Comparison of ENCODE assay signal across 12 cellular contexts in genomic region chr18:9642799-9643445, GRCh38. TPM values are rescaled to one million over a fixed set of nuclear protein-coding genes. Genes with fewer than 3 reads are reported as not detected.
DNase-seq lines count a peak whose midpoint lies in the region; ATAC-seq and TF ChIP-seq lines count a peak whose summit lies in the region.
"Had no signal": no experiment of that assay in that cellular context is flagged by ENCODE, and none has a peak within 500 bp of the region (broad histone marks: within the 10 kb centered on the region; RNA-seq: fewer than 3 reads in every experiment).

No MANE protein-coding gene starts in this region.

- peak overlapping the region; percentile 47 to 74 for H4K8ac ChIP-seq in IMR-90 (ENCODE audit: low read depth in 2 of 2, low read length in 2 of 2)

- H3K18ac ChIP-seq in IMR-90 (ENCODE audit: low read depth, low read length): peak overlapping the region; percentile 99

- dilution Hi-C loops in IMR-90 (cut with HindIII; ENCODE audit: low sequenced_read_pairs, unreplicated experiment): no loop called here

- H3K56ac ChIP-seq in IMR-90 (ENCODE audit: extremely low read depth, insufficient read depth, low read length): peak overlapping the region; percentile 77

- peak; percentile 21 for DNase-seq in A673 (ENCODE audit: low spot score)
- no peak for DNase-seq in IMR-90
- peak; percentile 48 for DNase-seq in choroid plexus epithelial cell (ENCODE audit: low read depth)
- no peak for DNase-seq in lung (ENCODE audit: low spot score)
- no peak for DNase-seq in mucosa of gallbladder (ENCODE audit: low spot score)
- no peak for DNase-seq in posterior cingulate gyrus
- DNase-seq in RKO (ENCODE audit: low spot score): no peak
- DNase-seq: activated T-cell treated with anti-CD3 and anti-CD28 coated beads, Interleukin-2, amount 50 U/mL, for 72 hours; AML-193; tibial artery had no signal

- H3K27ac ChIP-seq in A673 (ENCODE audit: low read depth, low read length, poor library complexity, severe bottlenecking) (peak overlapping the region; percentile 25), IMR-90 (ENCODE audit: insufficient read depth, low read length) (peak overlapping the region; percentile 97), lung (ENCODE audit: low read depth in 1 of 2, low read length in 1 of 2) (peak overlapping the region; percentile 56 to 82)
- H3K27ac ChIP-seq: neutrophil had no signal

- H3K4me1 ChIP-seq in A673 (ENCODE audit: insufficient read depth, low read length, poor library complexity, severe bottlenecking) (peaks cover 18% of the 10 kb centered on the region), IMR-90 (ENCODE audit: control insufficient read depth, insufficient read depth, low read length) (peaks cover 14% of the 10 kb centered on the region), lung (ENCODE audit: control insufficient read depth in 2 of 2, insufficient read depth in 2 of 2, low read length in 2 of 2) (peaks cover 0 to 1% of the 10 kb centered on the region in 2 donors)

- CTCF ChIA-PET in A673 (lab: Charles Lee): no interaction called here
- CTCF ChIA-PET in IMR-90 (lab: Yijun Ruan, JAX): no interaction called here

- H3K9me3 ChIP-seq in A673 (ENCODE audit: low read depth, low read length, poor library complexity, severe bottlenecking) (no peaks in the 10 kb centered on the region), IMR-90 (ENCODE audit: control insufficient read depth, insufficient read depth, low read length) (no peaks in the 10 kb centered on the region), lung (ENCODE audit: control insufficient read depth in 2 of 2, insufficient read depth in 1 of 2, low read length in 1 of 2) (peaks cover 0 to 2% of the 10 kb centered on the region in 2 donors)
- H3K9me3 ChIP-seq: neutrophil, tibial artery had no signal

- no peak overlapping the region for H3K9ac ChIP-seq in IMR-90 (ENCODE audit: low read depth, low read length)

- peak overlapping the region; percentile 100 for H2BK15ac ChIP-seq in IMR-90 (ENCODE audit: low read depth, low read length)

- no peak overlapping the region for H2AFZ ChIP-seq in IMR-90 (replicated peaks; ENCODE audit: low read length, poor library complexity)

- H2BK5ac ChIP-seq in IMR-90 (ENCODE audit: low read depth, low read length, poor library complexity, severe bottlenecking): peak overlapping the region; percentile 93

- H2BK120ac ChIP-seq in IMR-90 (ENCODE audit: low read depth, low read length): peak overlapping the region; percentile 97

- intact Hi-C loops in A673 (cut with micrococcal nuclease; ENCODE audit: unreplicated experiment): no loop called here
- intact Hi-C loops in IMR-90 (cut with micrococcal nuclease): no loop called here
- intact Hi-C loops in posterior cingulate gyrus (cut with DNase I): no loop called here

- H3K79me1 ChIP-seq in IMR-90 (ENCODE audit: low read depth in 1 of 2, low read length in 2 of 2): peaks cover 0 to 7% of the 10 kb centered on the region in 2 experiments; a peak in 2 of 4 replicates

- TF ChIP-seq CTCF in A673 (conservative IDR thresholded peaks at IDR 0.05; ENCODE audit: low read depth, low read length) (no peak), IMR-90 (conservative IDR thresholded peaks at IDR 0.05; ENCODE audit: low read depth, low read length) (no peak), choroid plexus epithelial cell (conservative IDR thresholded peaks at IDR 0.05; ENCODE audit: low read depth, low read length) (no peak), lung (IDR thresholded peaks at IDR 0.05; ENCODE audit: control extremely low read depth, extremely low read depth) (no peak)

- WGBS in IMR-90 (ENCODE audit: extremely low coverage in 2 of 2, insufficient read length in 1 of 2), 2 experiments: no CpG with 5 or more reads among the region's 9 CpGs
- 75 to 84% methylated on average over 9 of the region's 9 CpGs for WGBS in lung, 2 donors

- POLR2A ChIA-PET in A673 (lab: Charles Lee; ENCODE audit: low non-redundant PET): no interaction called here
- POLR2A ChIA-PET in IMR-90 (lab: Charles Lee; ENCODE audit: unreplicated experiment): no interaction called here

- peak overlapping the region; percentile 97 for H2BK20ac ChIP-seq in IMR-90 (ENCODE audit: low read depth, low read length)

- H4K91ac ChIP-seq in IMR-90 (ENCODE audit: insufficient read depth, low read depth, low read length): peak overlapping the region; percentile 92

- ATAC-seq in IMR-90 (ENCODE audit: low read depth): peak; percentile 31
- no peak for ATAC-seq in lung (ENCODE audit: insufficient read depth, low FRiP score)
- no peak for ATAC-seq in HG02938 (IDR thresholded peaks at IDR 0.05; ENCODE audit: unreplicated experiment)
- ATAC-seq: activated T-cell treated with anti-CD3 and anti-CD28 coated beads, Interleukin-2, amount 50 U/mL, for 72 hours had no signal

- H3K4me3 ChIP-seq in A673 (ENCODE audit: low read depth, low read length, poor library complexity, severe bottlenecking) (no peak overlapping the region), IMR-90 (ENCODE audit: insufficient read depth, low read depth, low read length) (no peak overlapping the region), choroid plexus epithelial cell (ENCODE audit: low read depth, low read length) (no peak overlapping the region), lung (no peak overlapping the region)
- H3K4me3 ChIP-seq: tibial artery had no signal

- H3K9me1 ChIP-seq in IMR-90 (ENCODE audit: insufficient read depth, low read length): peaks cover 7% of the 10 kb centered on the region

- in situ Hi-C loops in IMR-90 (cut with MboI; ENCODE audit: low sequenced_read_pairs): no loop called here

- H4K5ac ChIP-seq in IMR-90 (ENCODE audit: low read depth, low read length): peak overlapping the region; percentile 94

- peak overlapping the region; percentile 97 for H3K4ac ChIP-seq in IMR-90 (ENCODE audit: low read depth, low read length)

- BruUV-seq in A673 (replicated peaks; lab: Mats Ljungman, UMichigan): no TSS peak
- no TSS peak for BruUV-seq in IMR-90 (replicated peaks; lab: Mats Ljungman, UMichigan)

- H2AK9ac ChIP-seq in IMR-90 (replicated peaks; ENCODE audit: low read depth, low read length, poor library complexity): no peak overlapping the region

- peak overlapping the region; percentile 79 for H2AK5ac ChIP-seq in IMR-90 (ENCODE audit: low read depth, low read length)

- TF ChIP-seq POLR2A in IMR-90 (IDR thresholded peaks at IDR 0.05; ENCODE audit: low read depth, low read length): no peak

- no peaks in the 10 kb centered on the region for H4K20me1 ChIP-seq in IMR-90 (ENCODE audit: insufficient read depth, low read length)

- H3K27me3 ChIP-seq in A673 (replicated peaks; ENCODE audit: insufficient read depth, low read depth, low read length, poor library complexity): no peaks in the 10 kb centered on the region
- no peaks in the 10 kb centered on the region for H3K27me3 ChIP-seq in IMR-90 (ENCODE audit: control insufficient read depth, insufficient read depth, low read length)
- no peaks in the 10 kb centered on the region for H3K27me3 ChIP-seq in lung (ENCODE audit: control insufficient read depth, insufficient read depth)
- H3K27me3 ChIP-seq: neutrophil, tibial artery had no signal

- H3K23ac ChIP-seq in IMR-90 (ENCODE audit: low read depth, low read length): peak overlapping the region; percentile 81

- TF ChIP-seq RAD21 in IMR-90 (IDR thresholded peaks at IDR 0.05; ENCODE audit: low read length): no peak

- peak overlapping the region; percentile 55 for H3K4me2 ChIP-seq in IMR-90 (ENCODE audit: low read depth, low read length)

- no peaks in the 10 kb centered on the region for H3K36me3 ChIP-seq in A673 (ENCODE audit: insufficient read depth, low read length, poor library complexity, severe bottlenecking)
- no peaks in the 10 kb centered on the region for H3K36me3 ChIP-seq in IMR-90 (ENCODE audit: control insufficient read depth, insufficient read depth, low read length)
- no peaks in the 10 kb centered on the region for H3K36me3 ChIP-seq in lung (ENCODE audit: control insufficient read depth in 2 of 2, insufficient read depth in 2 of 2, low read length in 2 of 2)
- H3K36me3 ChIP-seq: neutrophil, tibial artery had no signal

- peak overlapping the region; percentile 77 for H3K14ac ChIP-seq in IMR-90 (replicated peaks; ENCODE audit: low read depth, low read length)

TF ChIP-seq in IMR-90, 13 proteins besides CTCF, POLR2A, EP300 and RAD21:
- TF ChIP-seq BHLHE40 (IDR thresholded peaks at IDR 0.05; ENCODE audit: low read depth, low read length) (no peak), FOS (IDR thresholded peaks at IDR 0.05; ENCODE audit: low read depth, low read length) (no peak)
TF ChIP-seq in IMR-90: peak in this region for 0.

RNA-seq across cellular contexts. Expression of gene PPP4R1, which starts 28.6 kb away (rescaled TPM):
- total RNA-seq in A673 (2021) (65.2 and 67.4 TPM in 2 replicates), IMR-90 (2012; rRNA removed) (123 and 131 TPM in 2 replicates), lung (100 to 1,000 TPM; 149 to 190 TPM), mucosa of gallbladder (76.5 TPM)
- polyA plus RNA-seq in IMR-90 (2012; rRNA removed) (70.9 and 80.6 TPM in 2 replicates), lung (10 to 100 TPM; 34.4 to 48.6 TPM)
- 40.7 and 121 TPM in 2 replicates for polyA plus RNA-seq in IMR-90 (2012; cell fraction: cytosol; rRNA removed)
- 131 and 135 TPM in 2 replicates for polyA plus RNA-seq in IMR-90 (2012; cell fraction: nucleus; rRNA removed; ENCODE audit: low replicate concordance)

Comparison
In these comparisons a context has a peak if more than half of its experiments do, and no peak if none do; other contexts are left out.
1. DNase-seq: peak in A673 (single experiment) and choroid plexus epithelial cell (single experiment); none in IMR-90 (single experiment), lung (single experiment), mucosa of gallbladder (single experiment), posterior cingulate gyrus (0 of 10) and RKO (single experiment).
2. H3K27ac ChIP-seq: peak in every context shown above with its lines; median percentile 97 in IMR-90; 69 in lung; 25 in A673.